19 cellular contexts compared by ENCODE assay signal in the genomic region with DNA sequence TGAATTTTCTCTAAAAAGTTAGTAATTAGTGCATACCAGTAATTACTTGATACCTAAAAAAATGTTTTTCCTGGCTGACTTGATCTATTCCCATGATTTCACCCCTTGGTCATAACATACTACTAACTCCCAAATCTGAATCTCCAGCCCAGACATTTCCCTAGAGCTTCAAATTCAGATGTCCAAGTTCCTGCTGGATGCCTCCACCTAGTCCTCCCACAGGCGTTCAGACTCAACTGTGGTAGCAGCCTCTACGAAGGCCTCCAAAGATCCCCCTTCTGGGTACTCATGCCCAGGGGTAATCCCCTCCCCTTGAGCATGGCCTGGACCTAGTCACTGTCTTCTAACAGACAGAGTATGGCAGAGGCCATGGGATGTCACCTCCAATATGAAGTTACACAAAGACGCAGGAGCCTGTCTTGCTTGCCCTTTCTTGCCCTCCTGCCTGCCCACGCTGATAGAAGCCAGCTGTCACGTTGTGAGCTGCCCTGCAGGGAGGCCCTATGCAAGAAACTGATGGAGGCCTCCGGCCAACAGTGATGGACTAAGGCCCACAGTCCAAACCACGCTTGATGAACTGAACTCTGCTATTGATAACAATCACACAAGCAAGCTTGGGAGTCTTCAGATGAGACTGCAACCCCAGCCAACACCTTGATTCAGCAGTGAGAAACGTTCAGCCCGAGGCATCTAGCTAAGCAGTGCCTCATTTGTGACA.
"Had no signal": no experiment of that assay in that cellular context is flagged by ENCODE, and none has a peak within 500 bp of the region (broad histone marks: within the 10 kb centered on the region; RNA-seq: fewer than 3 reads in every experiment).

No MANE protein-coding gene starts in this region.

- H3K36me3 Mint-ChIP-seq: activated CD8-positive, alpha-beta memory T cell treated with anti-CD3 and anti-CD28 coated beads, Interleukin-2, amount 10 ng/mL, durations not matched to agents 7 days and 5 days; activated naive CD8-positive, alpha-beta T cell treated with anti-CD3 and anti-CD28 coated beads, Interleukin-2, amount 10 ng/mL, durations not matched to agents 7 days and 5 days; brain; type B pancreatic cell had no signal

- H3K4me3 ChIP-seq: dorsolateral prefrontal cortex, lower lobe of right lung had no signal

- H3K27me3 ChIP-seq: dorsolateral prefrontal cortex had no signal

- H3K9me3 Mint-ChIP-seq: activated CD4-positive, alpha-beta memory T cell treated with anti-CD3 and anti-CD28 coated beads, Interleukin-2, amount 10 ng/mL, durations not matched to agents 7 days and 5 days; activated naive CD8-positive, alpha-beta T cell treated with anti-CD3 and anti-CD28 coated beads, Interleukin-2, amount 10 ng/mL, durations not matched to agents 7 days and 5 days; activated T-helper 17 cell treated with anti-CD3 and anti-CD28 coated beads, Interleukin-2, amount 50 U/mL, for 72 hours; brain; nephron progenitor cell; stimulated activated naive CD8-positive, alpha-beta T cell treated with anti-CD3 and anti-CD28 coated beads, Interleukin-15, Interleukin-2, amounts not matched to agents 100 ng/mL and 50 ng/mL, for 24 hours; type B pancreatic cell had no signal

- H3K27ac ChIP-seq: dorsolateral prefrontal cortex, lower lobe of right lung had no signal

- H3K4me3 Mint-ChIP-seq: activated CD4-positive, alpha-beta memory T cell treated with anti-CD3 and anti-CD28 coated beads, Interleukin-2, amount 10 ng/mL, durations not matched to agents 7 days and 5 days; activated CD8-positive, alpha-beta memory T cell treated with anti-CD3 and anti-CD28 coated beads, Interleukin-2, amount 10 ng/mL, durations not matched to agents 7 days and 5 days; activated naive CD8-positive, alpha-beta T cell treated with anti-CD3 and anti-CD28 coated beads, Interleukin-2, amount 10 ng/mL, durations not matched to agents 7 days and 5 days; activated T-helper 17 cell treated with anti-CD3 and anti-CD28 coated beads, Interleukin-2, amount 50 U/mL, for 72 hours; brain; nephron progenitor cell; stimulated activated naive CD8-positive, alpha-beta T cell treated with anti-CD3 and anti-CD28 coated beads, Interleukin-15, Interleukin-2, amounts not matched to agents 100 ng/mL and 50 ng/mL, for 24 hours; type B pancreatic cell had no signal

- H3K36me3 ChIP-seq: lower lobe of right lung had no signal

- H3K9me3 ChIP-seq: lower lobe of right lung had no signal

- H3K4me1 ChIP-seq: lower lobe of right lung had no signal

- H3K4me1 Mint-ChIP-seq: activated CD4-positive, alpha-beta memory T cell treated with anti-CD3 and anti-CD28 coated beads, Interleukin-2, amount 10 ng/mL, durations not matched to agents 7 days and 5 days; activated CD8-positive, alpha-beta memory T cell treated with anti-CD3 and anti-CD28 coated beads, Interleukin-2, amount 10 ng/mL, durations not matched to agents 7 days and 5 days; activated naive CD8-positive, alpha-beta T cell treated with anti-CD3 and anti-CD28 coated beads, Interleukin-2, amount 10 ng/mL, durations not matched to agents 7 days and 5 days; activated T-helper 17 cell treated with anti-CD3 and anti-CD28 coated beads, Interleukin-2, amount 50 U/mL, for 72 hours; brain; nephron progenitor cell had no signal

- H3K27me3 Mint-ChIP-seq: brain had no signal

- H3K27ac Mint-ChIP-seq: activated CD4-positive, alpha-beta memory T cell treated with anti-CD3 and anti-CD28 coated beads, Interleukin-2, amount 10 ng/mL, durations not matched to agents 7 days and 5 days; activated CD8-positive, alpha-beta memory T cell treated with anti-CD3 and anti-CD28 coated beads, Interleukin-2, amount 10 ng/mL, durations not matched to agents 7 days and 5 days; activated naive CD8-positive, alpha-beta T cell treated with anti-CD3 and anti-CD28 coated beads, Interleukin-2, amount 10 ng/mL, durations not matched to agents 7 days and 5 days; activated T-helper 17 cell treated with anti-CD3 and anti-CD28 coated beads, Interleukin-2, amount 50 U/mL, for 72 hours; brain; nephron progenitor cell; progenitor cell of endocrine pancreas; stimulated activated naive CD8-positive, alpha-beta T cell treated with anti-CD3 and anti-CD28 coated beads, Interleukin-15, Interleukin-2, amounts not matched to agents 100 ng/mL and 50 ng/mL, for 24 hours; type B pancreatic cell had no signal

- DNase-seq: activated CD4-positive, alpha-beta memory T cell treated with anti-CD3 and anti-CD28 coated beads, Interleukin-2, amount 10 ng/mL, durations not matched to agents 7 days and 5 days; activated CD8-positive, alpha-beta memory T cell treated with anti-CD3 and anti-CD28 coated beads, Interleukin-2, amount 10 ng/mL, durations not matched to agents 7 days and 5 days; activated naive CD4-positive, alpha-beta T cell treated with Interleukin-2 at 50 U/mL for 16 hours; activated naive CD8-positive, alpha-beta T cell treated with anti-CD3 and anti-CD28 coated beads, Interleukin-2, amount 10 ng/mL, durations not matched to agents 7 days and 5 days; central memory CD4-positive, alpha-beta T cell; dorsolateral prefrontal cortex; foreskin melanocyte; head of caudate nucleus; kidney glomerular epithelial cell; lower lobe of right lung; midbrain; nephron progenitor cell; occipital lobe; stimulated activated CD4-positive, alpha-beta T cell treated with anti-CD3 and anti-CD28 coated beads, Interleukin-2, amount 100 ng/mL, for 24 hours had no signal
